Comparison of ENCODE assay signal across 1 cellular context in genomic region chr5:133048993-133049725, GRCh38.
TF ChIP-seq lines count a peak whose summit lies in the region.

No MANE protein-coding gene starts in this region.

TF ChIP-seq in HepG2, 621 proteins besides CTCF, POLR2A, EP300 and RAD21 (continues in another document):
- TF ChIP-seq ZNF503 (CRISPR knock-in tag; IDR thresholded peaks at IDR 0.05) = no peak
- TF ChIP-seq ZNF850 (CRISPR knock-in tag; conservative IDR thresholded peaks at IDR 0.05) = no peak
- TF ChIP-seq NR2F6 (IDR thresholded peaks at IDR 0.05) = no peak
- TF ChIP-seq NR2F6 (CRISPR knock-in tag; IDR thresholded peaks at IDR 0.05) = no peak
- no peak for TF ChIP-seq ZNF598 (CRISPR knock-in tag; IDR thresholded peaks at IDR 0.05; ENCODE audit: borderline replicate concordance)
- TF ChIP-seq MZF1 (CRISPR knock-in tag; IDR thresholded peaks at IDR 0.05; ENCODE audit: borderline replicate concordance) = peak; percentile 93
- TF ChIP-seq THRA (CRISPR knock-in tag; IDR thresholded peaks at IDR 0.05; ENCODE audit: borderline replicate concordance) = no peak
- no peak for TF ChIP-seq ZEB1 (IDR thresholded peaks at IDR 0.05; ENCODE audit: insufficient replicate concordance, low read depth)
- no peak for TF ChIP-seq PCBP1 (IDR thresholded peaks at IDR 0.05; ENCODE audit: borderline replicate concordance, low read depth, low read length)
- TF ChIP-seq CBX1 (IDR thresholded peaks at IDR 0.05; ENCODE audit: low read depth) = no peak
- TF ChIP-seq, protein P1, sequence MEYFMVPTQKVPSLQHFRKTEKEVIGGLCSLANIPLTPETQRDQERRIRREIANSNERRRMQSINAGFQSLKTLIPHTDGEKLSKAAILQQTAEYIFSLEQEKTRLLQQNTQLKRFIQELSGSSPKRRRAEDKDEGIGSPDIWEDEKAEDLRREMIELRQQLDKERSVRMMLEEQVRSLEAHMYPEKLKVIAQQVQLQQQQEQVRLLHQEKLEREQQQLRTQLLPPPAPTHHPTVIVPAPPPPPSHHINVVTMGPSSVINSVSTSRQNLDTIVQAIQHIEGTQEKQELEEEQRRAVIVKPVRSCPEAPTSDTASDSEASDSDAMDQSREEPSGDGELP (IDR thresholded peaks at IDR 0.05; ENCODE audit: borderline replicate concordance, low read depth) = peak; percentile 21; the same call in 1 of the 2 replicates
- TF ChIP-seq, protein P2, sequence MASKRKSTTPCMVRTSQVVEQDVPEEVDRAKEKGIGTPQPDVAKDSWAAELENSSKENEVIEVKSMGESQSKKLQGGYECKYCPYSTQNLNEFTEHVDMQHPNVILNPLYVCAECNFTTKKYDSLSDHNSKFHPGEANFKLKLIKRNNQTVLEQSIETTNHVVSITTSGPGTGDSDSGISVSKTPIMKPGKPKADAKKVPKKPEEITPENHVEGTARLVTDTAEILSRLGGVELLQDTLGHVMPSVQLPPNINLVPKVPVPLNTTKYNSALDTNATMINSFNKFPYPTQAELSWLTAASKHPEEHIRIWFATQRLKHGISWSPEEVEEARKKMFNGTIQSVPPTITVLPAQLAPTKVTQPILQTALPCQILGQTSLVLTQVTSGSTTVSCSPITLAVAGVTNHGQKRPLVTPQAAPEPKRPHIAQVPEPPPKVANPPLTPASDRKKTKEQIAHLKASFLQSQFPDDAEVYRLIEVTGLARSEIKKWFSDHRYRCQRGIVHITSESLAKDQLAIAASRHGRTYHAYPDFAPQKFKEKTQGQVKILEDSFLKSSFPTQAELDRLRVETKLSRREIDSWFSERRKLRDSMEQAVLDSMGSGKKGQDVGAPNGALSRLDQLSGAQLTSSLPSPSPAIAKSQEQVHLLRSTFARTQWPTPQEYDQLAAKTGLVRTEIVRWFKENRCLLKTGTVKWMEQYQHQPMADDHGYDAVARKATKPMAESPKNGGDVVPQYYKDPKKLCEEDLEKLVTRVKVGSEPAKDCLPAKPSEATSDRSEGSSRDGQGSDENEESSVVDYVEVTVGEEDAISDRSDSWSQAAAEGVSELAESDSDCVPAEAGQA (IDR thresholded peaks at IDR 0.05; ENCODE audit: low read depth) = no peak
- TF ChIP-seq, protein P2 (CRISPR knock-in tag; IDR thresholded peaks at IDR 0.05; ENCODE audit: borderline replicate concordance) = 0 out of 2 replicates have a peak, but pooled peaks have one; percentile 13
- TF ChIP-seq, protein P3, sequence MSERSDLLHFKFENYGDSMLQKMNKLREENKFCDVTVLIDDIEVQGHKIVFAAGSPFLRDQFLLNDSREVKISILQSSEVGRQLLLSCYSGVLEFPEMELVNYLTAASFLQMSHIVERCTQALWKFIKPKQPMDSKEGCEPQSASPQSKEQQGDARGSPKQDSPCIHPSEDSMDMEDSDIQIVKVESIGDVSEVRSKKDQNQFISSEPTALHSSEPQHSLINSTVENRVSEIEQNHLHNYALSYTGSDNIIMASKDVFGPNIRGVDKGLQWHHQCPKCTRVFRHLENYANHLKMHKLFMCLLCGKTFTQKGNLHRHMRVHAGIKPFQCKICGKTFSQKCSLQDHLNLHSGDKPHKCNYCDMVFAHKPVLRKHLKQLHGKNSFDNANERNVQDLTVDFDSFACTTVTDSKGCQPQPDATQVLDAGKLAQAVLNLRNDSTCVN (CRISPR knock-in tag; IDR thresholded peaks at IDR 0.05; ENCODE audit: borderline replicate concordance) = no peak
- no peak for TF ChIP-seq ZNF441 (CRISPR knock-in tag; IDR thresholded peaks at IDR 0.05; ENCODE audit: borderline replicate concordance)
- no peak for TF ChIP-seq RNF219 (CRISPR knock-in tag; IDR thresholded peaks at IDR 0.05)
- TF ChIP-seq LBX2 (CRISPR knock-in tag; IDR thresholded peaks at IDR 0.05; ENCODE audit: borderline replicate concordance) = no peak
- TF ChIP-seq ZSCAN20 (CRISPR knock-in tag; IDR thresholded peaks at IDR 0.05; ENCODE audit: borderline replicate concordance) = no peak
- TF ChIP-seq RBAK (CRISPR knock-in tag; IDR thresholded peaks at IDR 0.05) = no peak
- TF ChIP-seq, protein P4, sequence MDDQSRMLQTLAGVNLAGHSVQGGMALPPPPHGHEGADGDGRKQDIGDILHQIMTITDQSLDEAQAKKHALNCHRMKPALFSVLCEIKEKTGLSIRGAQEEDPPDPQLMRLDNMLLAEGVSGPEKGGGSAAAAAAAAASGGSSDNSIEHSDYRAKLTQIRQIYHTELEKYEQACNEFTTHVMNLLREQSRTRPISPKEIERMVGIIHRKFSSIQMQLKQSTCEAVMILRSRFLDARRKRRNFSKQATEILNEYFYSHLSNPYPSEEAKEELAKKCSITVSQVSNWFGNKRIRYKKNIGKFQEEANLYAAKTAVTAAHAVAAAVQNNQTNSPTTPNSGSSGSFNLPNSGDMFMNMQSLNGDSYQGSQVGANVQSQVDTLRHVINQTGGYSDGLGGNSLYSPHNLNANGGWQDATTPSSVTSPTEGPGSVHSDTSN (CRISPR knock-in tag; IDR thresholded peaks at IDR 0.05; ENCODE audit: borderline replicate concordance) = no peak
- TF ChIP-seq, protein P5, sequence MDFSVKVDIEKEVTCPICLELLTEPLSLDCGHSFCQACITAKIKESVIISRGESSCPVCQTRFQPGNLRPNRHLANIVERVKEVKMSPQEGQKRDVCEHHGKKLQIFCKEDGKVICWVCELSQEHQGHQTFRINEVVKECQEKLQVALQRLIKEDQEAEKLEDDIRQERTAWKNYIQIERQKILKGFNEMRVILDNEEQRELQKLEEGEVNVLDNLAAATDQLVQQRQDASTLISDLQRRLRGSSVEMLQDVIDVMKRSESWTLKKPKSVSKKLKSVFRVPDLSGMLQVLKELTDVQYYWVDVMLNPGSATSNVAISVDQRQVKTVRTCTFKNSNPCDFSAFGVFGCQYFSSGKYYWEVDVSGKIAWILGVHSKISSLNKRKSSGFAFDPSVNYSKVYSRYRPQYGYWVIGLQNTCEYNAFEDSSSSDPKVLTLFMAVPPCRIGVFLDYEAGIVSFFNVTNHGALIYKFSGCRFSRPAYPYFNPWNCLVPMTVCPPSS (IDR thresholded peaks at IDR 0.05) = no peak
- TF ChIP-seq ZNF496 (CRISPR knock-in tag; IDR thresholded peaks at IDR 0.05; ENCODE audit: insufficient replicate concordance) = no peak
- TF ChIP-seq HIVEP1 (CRISPR knock-in tag; IDR thresholded peaks at IDR 0.05) = no peak
- TF ChIP-seq, protein P6, sequence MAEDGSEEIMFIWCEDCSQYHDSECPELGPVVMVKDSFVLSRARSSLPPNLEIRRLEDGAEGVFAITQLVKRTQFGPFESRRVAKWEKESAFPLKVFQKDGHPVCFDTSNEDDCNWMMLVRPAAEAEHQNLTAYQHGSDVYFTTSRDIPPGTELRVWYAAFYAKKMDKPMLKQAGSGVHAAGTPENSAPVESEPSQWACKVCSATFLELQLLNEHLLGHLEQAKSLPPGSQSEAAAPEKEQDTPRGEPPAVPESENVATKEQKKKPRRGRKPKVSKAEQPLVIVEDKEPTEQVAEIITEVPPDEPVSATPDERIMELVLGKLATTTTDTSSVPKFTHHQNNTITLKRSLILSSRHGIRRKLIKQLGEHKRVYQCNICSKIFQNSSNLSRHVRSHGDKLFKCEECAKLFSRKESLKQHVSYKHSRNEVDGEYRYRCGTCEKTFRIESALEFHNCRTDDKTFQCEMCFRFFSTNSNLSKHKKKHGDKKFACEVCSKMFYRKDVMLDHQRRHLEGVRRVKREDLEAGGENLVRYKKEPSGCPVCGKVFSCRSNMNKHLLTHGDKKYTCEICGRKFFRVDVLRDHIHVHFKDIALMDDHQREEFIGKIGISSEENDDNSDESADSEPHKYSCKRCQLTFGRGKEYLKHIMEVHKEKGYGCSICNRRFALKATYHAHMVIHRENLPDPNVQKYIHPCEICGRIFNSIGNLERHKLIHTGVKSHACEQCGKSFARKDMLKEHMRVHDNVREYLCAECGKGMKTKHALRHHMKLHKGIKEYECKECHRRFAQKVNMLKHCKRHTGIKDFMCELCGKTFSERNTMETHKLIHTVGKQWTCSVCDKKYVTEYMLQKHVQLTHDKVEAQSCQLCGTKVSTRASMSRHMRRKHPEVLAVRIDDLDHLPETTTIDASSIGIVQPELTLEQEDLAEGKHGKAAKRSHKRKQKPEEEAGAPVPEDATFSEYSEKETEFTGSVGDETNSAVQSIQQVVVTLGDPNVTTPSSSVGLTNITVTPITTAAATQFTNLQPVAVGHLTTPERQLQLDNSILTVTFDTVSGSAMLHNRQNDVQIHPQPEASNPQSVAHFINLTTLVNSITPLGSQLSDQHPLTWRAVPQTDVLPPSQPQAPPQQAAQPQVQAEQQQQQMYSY (CRISPR knock-in tag; IDR thresholded peaks at IDR 0.05) = no peak
